In genomic region chr1:226649780-226650179, GRCh38 we compare ENCODE assay signal across 9 cellular contexts.
A peak's percentile ranks its signal among the peaks of the same experiment; 100 is the strongest.
DNase-seq lines count a peak whose midpoint lies in the region; ATAC-seq and TF ChIP-seq lines count a peak whose summit lies in the region.
"Had no signal": no experiment of that assay in that cellular context is flagged by ENCODE, and none has a peak within 500 bp of the region (broad histone marks: within the 10 kb centered on the region; RNA-seq: fewer than 3 reads in every experiment).

No MANE protein-coding gene starts in this region.

- H3K4me3 Mint-ChIP-seq in activated CD4-positive, alpha-beta memory T cell treated with anti-CD3 and anti-CD28 coated beads for 36 hours: no peak overlapping the region

- no peaks in the 10 kb centered on the region for H3K9me3 ChIP-seq in right lobe of liver

- peaks cover 46% of the 10 kb centered on the region for H3K4me1 Mint-ChIP-seq in activated CD4-positive, alpha-beta memory T cell treated with anti-CD3 and anti-CD28 coated beads for 36 hours (ENCODE audit: low read depth)

- peak overlapping the region; percentile 31 for H3K27ac Mint-ChIP-seq in activated CD4-positive, alpha-beta memory T cell treated with anti-CD3 and anti-CD28 coated beads for 36 hours

- peak in 3 of 4 donors; percentile 7 to 18 (median 14) for TF ChIP-seq CTCF in right lobe of liver (IDR thresholded peaks at IDR 0.05)

- intact Hi-C loops in activated CD4-positive, alpha-beta memory T cell treated with anti-CD3 and anti-CD28 coated beads for 36 hours (cut with micrococcal nuclease): no loop called here
- intact Hi-C loops in right lobe of liver (cut with DNase I): loop anchor here in 1 of 2 donors (10.0 kb wide), 1 partner anchor 175 kb away; no protein-coding TSS in a partner anchor

- DNase-seq in DMS53 (lab: John Stamatoyannopoulos, UW) (peak; percentile 49), DMS53 treated with DMSO at 0.1 percent for 48 hours (lab: John Stamatoyannopoulos, UW; ENCODE audit: unreplicated experiment) (no peak), H7 (peak; percentile 79), right lobe of liver (no peak), SK-N-DZ (ENCODE audit: low spot score) (no peak), NCI-H774 (lab: John Stamatoyannopoulos, UW) (no peak)
- DNase-seq in activated CD4-positive, alpha-beta memory T cell treated with anti-CD3 and anti-CD28 coated beads for 36 hours: peak; percentile 60

- H3K4me3 ChIP-seq in H7 (ENCODE audit: insufficient read depth, low read depth, low read length) (no peak overlapping the region), right lobe of liver (no peak overlapping the region)

- CTCF ChIA-PET in activated CD4-positive, alpha-beta memory T cell treated with anti-CD3 and anti-CD28 coated beads for 36 hours (lab: Charles Lee): interaction anchor here (0.7 to 1.4 kb wide), 4 partner anchors 128 to 179 kb away, joined by 3 read pairs; no protein-coding TSS in a partner anchor

- H3K36me3 ChIP-seq in H7 (replicated peaks; ENCODE audit: control insufficient read depth, insufficient read depth, low read length) (no peaks in the 10 kb centered on the region), right lobe of liver (no peaks in the 10 kb centered on the region)

- H3K27ac ChIP-seq in right lobe of liver: no peak overlapping the region
- H3K27ac ChIP-seq: 22Rv1 had no signal

- no peak for TF ChIP-seq POLR2A in right lobe of liver (IDR thresholded peaks at IDR 0.05)

- POLR2A ChIA-PET in activated CD4-positive, alpha-beta memory T cell treated with anti-CD3 and anti-CD28 coated beads for 36 hours (lab: Charles Lee): no interaction called here

- peaks cover 30% of the 10 kb centered on the region for H3K36me3 Mint-ChIP-seq in activated CD4-positive, alpha-beta memory T cell treated with anti-CD3 and anti-CD28 coated beads for 36 hours

- 23% methylated on average over 3 of the region's 7 CpGs for WGBS in right lobe of liver (ENCODE audit: insufficient coverage, low coverage, low lambda C conversion rate, missing lambda C conversion rate)

- H3K27me3 ChIP-seq in H7 (ENCODE audit: control insufficient read depth, insufficient read depth, low read length): no peaks in the 10 kb centered on the region
- no peaks in the 10 kb centered on the region for H3K27me3 ChIP-seq in right lobe of liver

- H3K4me1 ChIP-seq in right lobe of liver: no peaks in the 10 kb centered on the region

- no peaks in the 10 kb centered on the region for H3K27me3 Mint-ChIP-seq in activated CD4-positive, alpha-beta memory T cell treated with anti-CD3 and anti-CD28 coated beads for 36 hours

- ATAC-seq in right lobe of liver (peak in 3 of 4 donors; percentile 15 to 41 (median 28)), HG03354 (IDR thresholded peaks at IDR 0.05; ENCODE audit: poor library complexity, severe bottlenecking, unreplicated experiment) (no peak)

- H3K9me3 Mint-ChIP-seq in activated CD4-positive, alpha-beta memory T cell treated with anti-CD3 and anti-CD28 coated beads for 36 hours: no peaks in the 10 kb centered on the region

Comparison
In these comparisons a context has a peak if more than half of its experiments do, and no peak if none do; other contexts are left out.
1. DNase-seq: peak in DMS53 (single experiment), H7 (single experiment) and activated CD4-positive, alpha-beta memory T cell treated with anti-CD3 and anti-CD28 coated beads for 36 hours (single experiment); none in DMS53 treated with DMSO at 0.1 percent for 48 hours (single experiment), right lobe of liver (0 of 3), SK-N-DZ (single experiment) and NCI-H774 (single experiment).